Comparison of ENCODE assay signal across 19 cellular contexts in genomic region chr4:1550122-1551070, GRCh38.
DNase-seq lines count a peak whose midpoint lies in the region; ATAC-seq lines count a peak whose summit lies in the region.
"Had no signal": no experiment of that assay in that cellular context is flagged by ENCODE, and none has a peak within 500 bp of the region (broad histone marks: within the 10 kb centered on the region; RNA-seq: fewer than 3 reads in every experiment).

No MANE protein-coding gene starts in this region.

- peaks cover 36% of the 10 kb centered on the region for H3K27me3 Mint-ChIP-seq in stimulated activated naive CD8-positive, alpha-beta T cell treated with anti-CD3 and anti-CD28 coated beads, Interleukin-15, amount 100 ng/mL, for 72 hours

- peak; percentile 41 for ATAC-seq in stimulated activated naive CD8-positive, alpha-beta T cell treated with anti-CD3 and anti-CD28 coated beads, Interleukin-15, amount 100 ng/mL, for 72 hours
- no peak for ATAC-seq in stimulated activated naive CD8-positive, alpha-beta T cell treated with anti-CD3 and anti-CD28 coated beads, Interleukin-15, Interleukin-2, amounts not matched to agents 100 U/mL and 50 U/mL, for 24 hours
- no peak for ATAC-seq in GM19467 (IDR thresholded peaks at IDR 0.05; ENCODE audit: unreplicated experiment)
- ATAC-seq: HCT116 had no signal

- H3K27ac Mint-ChIP-seq in stimulated activated naive CD8-positive, alpha-beta T cell treated with anti-CD3 and anti-CD28 coated beads, Interleukin-15, amount 100 ng/mL, for 72 hours: no peak overlapping the region

- H3K4me1 Mint-ChIP-seq in stimulated activated naive CD8-positive, alpha-beta T cell treated with anti-CD3 and anti-CD28 coated beads, Interleukin-15, amount 100 ng/mL, for 72 hours: peaks cover 21% of the 10 kb centered on the region

- H3K9me3 Mint-ChIP-seq in stimulated activated naive CD8-positive, alpha-beta T cell treated with anti-CD3 and anti-CD28 coated beads, Interleukin-15, amount 100 ng/mL, for 72 hours: no peaks in the 10 kb centered on the region

- no peak overlapping the region for H3K4me3 Mint-ChIP-seq in stimulated activated naive CD8-positive, alpha-beta T cell treated with anti-CD3 and anti-CD28 coated beads, Interleukin-15, amount 100 ng/mL, for 72 hours

- DNase-seq in NCI-H2171 treated with DMSO at 0.1 percent for 48 hours (lab: John Stamatoyannopoulos, UW) (peak; percentile 13), NCI-H2171 (lab: John Stamatoyannopoulos, UW) (no peak), left kidney (ENCODE audit: low read depth, low spot score) (peak; percentile 97)
- no peak for DNase-seq in stimulated activated naive CD8-positive, alpha-beta T cell treated with anti-CD3 and anti-CD28 coated beads, Interleukin-15, amount 100 ng/mL, for 72 hours
- DNase-seq in stimulated activated naive CD8-positive, alpha-beta T cell treated with anti-CD3 and anti-CD28 coated beads, Interleukin-15, Interleukin-2, amounts not matched to agents 100 U/mL and 50 U/mL, for 24 hours: no peak
- no peak for DNase-seq in effector CD8-positive, alpha-beta T cell (lab: John Stamatoyannopoulos, UW)
- DNase-seq: BE2C, EL, GF-D8, KG1, NCI-H1092, NCI-H1436, NCI-H187 treated with DMSO at 0.1 percent for 48 hours, NCI-H2107, NCI-H446, NCI-H748 treated with DMSO at 0.1 percent for 48 hours, Peyer's patch had no signal

Comparison
In these comparisons a context has a peak if more than half of its experiments do, and no peak if none do; other contexts are left out.
1. DNase-seq: peak in NCI-H2171 treated with DMSO at 0.1 percent for 48 hours (single experiment) and left kidney (single experiment); none in NCI-H2171 (single experiment), stimulated activated naive CD8-positive, alpha-beta T cell treated with anti-CD3 and anti-CD28 coated beads, Interleukin-15, amount 100 ng/mL, for 72 hours (0 of 2), stimulated activated naive CD8-positive, alpha-beta T cell treated with anti-CD3 and anti-CD28 coated beads, Interleukin-15, Interleukin-2, amounts not matched to agents 100 U/mL and 50 U/mL, for 24 hours (single experiment) and effector CD8-positive, alpha-beta T cell (single experiment).